39 cellular contexts compared by ENCODE assay signal in genomic region chr19:55720214-55720746, GRCh38. TPM values are rescaled to one million over a fixed set of nuclear protein-coding genes. Genes with fewer than 3 reads are reported as not detected.
"Had no signal": no experiment of that assay in that cellular context is flagged by ENCODE, and none has a peak within 500 bp of the region (broad histone marks: within the 10 kb centered on the region; RNA-seq: fewer than 3 reads in every experiment).

No MANE protein-coding gene starts in this region.

- H3K4me3 ChIP-seq: MG63 had no signal

- H3K36me3 ChIP-seq: MG63 had no signal

- DNase-seq: Karpas-422, Kasumi-1, MG63, MM.1S, MV-4-11, NCI-H1048, NCI-H1092, NCI-H1092 treated with DMSO at 0.1 percent for 48 hours, NCI-H1105, NCI-H1105 treated with DMSO at 0.1 percent for 48 hours, NCI-H1417, NCI-H1417 treated with DMSO at 0.1 percent for 48 hours, NCI-H1436, NCI-H1436 treated with DMSO at 0.1 percent for 48 hours, NCI-H146, NCI-H1694, NCI-H1694 treated with DMSO at 0.1 percent for 48 hours, NCI-H187, NCI-H187 treated with DMSO at 0.1 percent for 48 hours, NCI-H1930, NCI-H2029, NCI-H2029 treated with DMSO at 0.1 percent for 48 hours, NCI-H2081, NCI-H2081 treated with DMSO at 0.1 percent for 48 hours, NCI-H2107, NCI-H2171, NCI-H2171 treated with DMSO at 0.1 percent for 48 hours, NCI-H2227 treated with DMSO at 0.1 percent for 48 hours, NCI-H226, NCI-H345, NCI-H446, NCI-H446 treated with DMSO at 0.1 percent for 48 hours, NCI-H510A, NCI-H510A treated with DMSO at 0.1 percent for 48 hours, NCI-H524 had no signal

RNA-seq across cellular contexts. Expression of gene NLRP9, which starts 17.9 kb away (rescaled TPM):
- total RNA-seq: LHCN-M2, M059J, MCF 10A, NCI-H460 had no signal

RNA-seq across cellular contexts. Expression of gene RFPL4A, which starts 38.6 kb away (rescaled TPM):
- total RNA-seq: LHCN-M2, M059J, MCF 10A, NCI-H460 had no signal

RNA-seq across cellular contexts. Expression of gene RFPL4AL1, which starts 48.6 kb away (rescaled TPM):
- total RNA-seq: LHCN-M2, M059J, MCF 10A, NCI-H460 had no signal
